In the genomic region with DNA sequence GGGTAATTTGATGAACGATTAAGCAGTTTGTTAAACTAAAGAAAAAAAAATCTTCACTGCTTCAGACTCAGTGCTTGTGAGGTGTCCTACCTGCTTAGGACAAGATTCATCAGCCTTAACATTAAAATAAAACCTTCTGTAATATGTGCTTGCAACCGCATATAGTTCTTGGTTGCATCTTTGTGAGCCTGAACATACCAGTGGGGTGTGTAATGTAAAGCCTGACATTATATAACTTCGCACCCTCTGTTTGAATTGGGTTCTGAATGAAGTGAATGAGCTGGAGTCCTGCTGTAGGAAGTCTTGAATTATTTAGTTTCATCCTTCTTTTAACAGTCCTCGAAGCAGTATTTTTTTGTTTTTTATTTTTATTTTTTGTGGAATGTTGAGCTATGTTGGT, we compare ENCODE assay signal across 9 cellular contexts. TPM values are rescaled to one million over a fixed set of nuclear protein-coding genes. Genes with fewer than 3 reads are reported as not detected.
DNase-seq lines count a peak whose midpoint lies in the region; ATAC-seq and TF ChIP-seq lines count a peak whose summit lies in the region.
"Had no signal": no experiment of that assay in that cellular context is flagged by ENCODE, and none has a peak within 500 bp of the region (broad histone marks: within the 10 kb centered on the region; RNA-seq: fewer than 3 reads in every experiment).

No MANE protein-coding gene starts in this region.

- H3F3A ChIP-seq in PC-3 (ENCODE audit: low read length, unreplicated experiment), result no peaks in the 10 kb centered on the region

- peak overlapping the region; percentile 87 for H3K4me3 Mint-ChIP-seq in endodermal cell

- 70% methylated on average over 4 of the region's 4 CpGs; no CpG with 5 or more reads in 1 of the 2 experiments for WGBS in endodermal cell (ENCODE audit: insufficient coverage in 1 of 2, insufficient read length in 1 of 2), 2 experiments

- H3K9ac ChIP-seq in PC-3 (ENCODE audit: low read length) (peak overlapping the region; percentile 97), endodermal cell (ENCODE audit: extremely low read depth, low read length, poor library complexity, severe bottlenecking) (no peak overlapping the region), parathyroid adenoma (no peak overlapping the region)

- ATAC-seq in PC-3, result no peak
- no peak for ATAC-seq in GM18505 (IDR thresholded peaks at IDR 0.05; ENCODE audit: unreplicated experiment)

- peaks cover 95% of the 10 kb centered on the region for H3K79me2 ChIP-seq in PC-3 (ENCODE audit: low read length)
- H3K79me2 ChIP-seq in parathyroid adenoma, result peaks cover 24% of the 10 kb centered on the region

- BruUV-seq in PC-3 (replicated peaks; lab: Mats Ljungman, UMichigan), result no TSS peak

- H3K27me3 ChIP-seq in PC-3 (ENCODE audit: low read length) (no peaks in the 10 kb centered on the region), endodermal cell (ENCODE audit: control insufficient read depth, insufficient read depth, low read length, poor library complexity, severe bottlenecking) (no peaks in the 10 kb centered on the region), parathyroid adenoma (ENCODE audit: control insufficient read depth, insufficient read depth, low read length) (no peaks in the 10 kb centered on the region)

- H3K4me1 Mint-ChIP-seq in endodermal cell, result no peaks in the 10 kb centered on the region

- no peak overlapping the region for H3K27ac Mint-ChIP-seq in endodermal cell

- TF ChIP-seq CTCF in PC-3 (conservative IDR thresholded peaks at IDR 0.05; ENCODE audit: low read depth, low read length) (no peak), endodermal cell (conservative IDR thresholded peaks at IDR 0.05) (no peak), parathyroid adenoma (IDR thresholded peaks at IDR 0.05) (no peak)

- POLR2A ChIA-PET in PC-3 (lab: Charles Lee; ENCODE audit: unreplicated experiment), result interaction anchor here (0.6 kb wide), 1 partner anchor 872 kb away, joined by 3 read pairs; no protein-coding TSS in a partner anchor

- no peaks in the 10 kb centered on the region for H3K27me3 Mint-ChIP-seq in endodermal cell (ENCODE audit: insufficient read depth)

- peaks cover 39% of the 10 kb centered on the region for H4K20me1 ChIP-seq in PC-3 (ENCODE audit: low read length)

- H3K4me2 ChIP-seq in PC-3 (ENCODE audit: low read length) (peak overlapping the region; percentile 96), parathyroid adenoma (ENCODE audit: low read length) (peak overlapping the region; percentile 47)

- H2AFZ ChIP-seq in PC-3 (ENCODE audit: low read length) (no peak overlapping the region), parathyroid adenoma (no peak overlapping the region)

- peaks cover 8% of the 10 kb centered on the region; the same call in 1 of the 2 replicates for H3K4me1 ChIP-seq in PC-3 (ENCODE audit: insufficient read depth, low read length)
- H3K4me1 ChIP-seq in endodermal cell (ENCODE audit: control insufficient read depth, insufficient read depth, low read length), result no peaks in the 10 kb centered on the region
- H3K4me1 ChIP-seq in parathyroid adenoma, result no peaks in the 10 kb centered on the region

- CTCF ChIA-PET in PC-3 (lab: Charles Lee), result interaction anchor here (0.5 kb wide), 1 partner anchor 29 kb away, joined by 3 read pairs; no protein-coding TSS in a partner anchor

- no peaks in the 10 kb centered on the region for H3K9me2 ChIP-seq in PC-3 (replicated peaks; ENCODE audit: low read length)

- intact Hi-C loops in PC-3 (cut with micrococcal nuclease), result no loop called here

- H3K36me3 ChIP-seq in PC-3 (ENCODE audit: low read depth, low read length), result peaks cover 5% of the 10 kb centered on the region; the same call in 1 of the 2 replicates
- peaks cover 6% of the 10 kb centered on the region for H3K36me3 ChIP-seq in endodermal cell (ENCODE audit: control insufficient read depth, insufficient read depth, low read length)
- no peaks in the 10 kb centered on the region for H3K36me3 ChIP-seq in parathyroid adenoma (ENCODE audit: control insufficient read depth, insufficient read depth, low read length)

- no peak for TF ChIP-seq POLR2A in GM18505 (IDR thresholded peaks at IDR 0.05; ENCODE audit: borderline replicate concordance, extremely low read depth, insufficient read depth, insufficient read length)

- H3K4me3 ChIP-seq in GM08714 (ENCODE audit: low read length) (peak overlapping the region; percentile 99; the same call in 1 of the 2 replicates), PC-3 (ENCODE audit: low read length) (peak overlapping the region; percentile 99), endodermal cell (ENCODE audit: low read length) (peak overlapping the region; percentile 96), parathyroid adenoma (ENCODE audit: low read depth, low read length) (no peak overlapping the region)

- H3K36me3 Mint-ChIP-seq in endodermal cell (ENCODE audit: low read depth), result peaks cover 8% of the 10 kb centered on the region

- H3K27ac ChIP-seq in PC-3 (ENCODE audit: low read length), result no peak overlapping the region
- H3K27ac ChIP-seq in endodermal cell (ENCODE audit: low read depth, low read length), result no peak overlapping the region
- H3K27ac ChIP-seq in parathyroid adenoma, result no peak overlapping the region

- peak; percentile 59 for DNase-seq in PC-3
- no peak for DNase-seq in endodermal cell
- DNase-seq in LoVo (ENCODE audit: low spot score), result no peak
- no peak for DNase-seq in NCI-H82 (lab: John Stamatoyannopoulos, UW)
- DNase-seq in COLO829 (ENCODE audit: low spot score), result no peak

- H3K9me3 Mint-ChIP-seq in endodermal cell, result peaks cover 33% of the 10 kb centered on the region

- no peaks in the 10 kb centered on the region for H3K9me3 ChIP-seq in PC-3 (ENCODE audit: low read length)
- H3K9me3 ChIP-seq in endodermal cell (ENCODE audit: control insufficient read depth, low read length), result no peaks in the 10 kb centered on the region
- no peaks in the 10 kb centered on the region for H3K9me3 ChIP-seq in parathyroid adenoma (ENCODE audit: control insufficient read depth, low read length)

RNA-seq across cellular contexts. Expression of gene KDM6A, which starts 3.1 kb away (rescaled TPM):
- total RNA-seq in PC-3 (2014; rRNA removed), result 27.2 and 31.3 TPM in 2 replicates
- total RNA-seq in endodermal cell, result 10 to 100 TPM; 62.1 to 64.6 TPM
- 24.0 TPM for polyA plus RNA-seq in endodermal cell (2013, experiment 1 of 2)
- 25.8 TPM for polyA plus RNA-seq in endodermal cell (2013, experiment 2 of 2)

RNA-seq across cellular contexts. Expression of gene DUSP21, which starts 32.3 kb away (rescaled TPM):
- total RNA-seq in PC-3 (2014; rRNA removed) (not detected in 2 replicates), endodermal cell (not detected)
- not detected for polyA plus RNA-seq in endodermal cell (2013, experiment 1 of 2)
- polyA plus RNA-seq in endodermal cell (2013, experiment 2 of 2), result not detected
- polyA plus RNA-seq: liver had no signal
